Comparison of ENCODE assay signal across 1 cellular context in the genomic region with DNA sequence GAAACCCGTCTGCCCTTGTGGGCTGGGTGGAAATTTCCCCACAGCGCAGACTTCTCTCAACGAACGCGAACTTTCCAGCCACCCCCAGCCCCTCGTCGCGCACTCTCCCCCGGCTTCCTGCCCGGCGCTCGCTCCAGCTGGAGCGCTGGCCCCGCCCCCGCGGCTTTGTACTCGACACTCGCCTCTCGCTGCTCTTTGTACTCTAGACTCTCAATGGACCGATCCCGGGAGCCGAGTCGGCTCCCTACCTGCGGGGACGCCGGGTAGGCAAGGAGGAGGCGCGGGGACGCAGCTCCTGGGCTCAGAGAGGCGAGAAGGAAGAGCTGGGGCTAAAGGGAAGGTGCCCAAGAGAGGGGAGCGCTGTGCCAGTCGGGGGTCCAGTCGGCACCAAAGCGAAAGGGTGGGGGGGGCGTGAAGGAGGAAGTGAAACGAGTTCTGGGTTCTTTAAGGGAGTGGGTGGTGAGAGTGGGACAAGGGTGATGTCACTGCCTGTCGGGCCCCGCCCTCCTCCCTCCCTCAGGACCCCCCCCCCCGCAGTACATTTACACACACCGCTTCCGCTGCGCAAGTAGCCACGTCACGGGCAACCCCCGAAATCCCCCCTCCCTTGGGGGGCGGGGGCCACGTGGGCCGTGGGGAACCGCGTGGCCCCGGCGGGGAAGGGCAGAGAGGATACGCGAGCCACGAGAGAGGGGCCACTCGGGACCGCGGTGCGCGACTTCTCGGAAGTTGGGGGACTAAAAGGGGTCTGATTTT.
TF ChIP-seq lines count a peak whose summit lies in the region.

No MANE protein-coding gene starts in this region.

TF ChIP-seq in liver, 16 proteins besides CTCF, POLR2A, EP300 and RAD21 (continued from another document):
- TF ChIP-seq, protein P1, sequence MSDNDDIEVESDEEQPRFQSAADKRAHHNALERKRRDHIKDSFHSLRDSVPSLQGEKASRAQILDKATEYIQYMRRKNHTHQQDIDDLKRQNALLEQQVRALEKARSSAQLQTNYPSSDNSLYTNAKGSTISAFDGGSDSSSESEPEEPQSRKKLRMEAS (IDR thresholded peaks at IDR 0.05): peak; percentile 44
- no peak for TF ChIP-seq FOXA1 (IDR thresholded peaks at IDR 0.05)
- peak in 1 of 2 donors; percentile 34 for TF ChIP-seq GABPA (IDR thresholded peaks at IDR 0.05 in 1 of 2, conservative IDR thresholded peaks at IDR 0.05 in 1 of 2)
- TF ChIP-seq YY1 (IDR thresholded peaks at IDR 0.05): peak; percentile 76
- peak; percentile 89 to 94 for TF ChIP-seq HNF4A (conservative IDR thresholded peaks at IDR 0.05)
